In the genomic region with DNA sequence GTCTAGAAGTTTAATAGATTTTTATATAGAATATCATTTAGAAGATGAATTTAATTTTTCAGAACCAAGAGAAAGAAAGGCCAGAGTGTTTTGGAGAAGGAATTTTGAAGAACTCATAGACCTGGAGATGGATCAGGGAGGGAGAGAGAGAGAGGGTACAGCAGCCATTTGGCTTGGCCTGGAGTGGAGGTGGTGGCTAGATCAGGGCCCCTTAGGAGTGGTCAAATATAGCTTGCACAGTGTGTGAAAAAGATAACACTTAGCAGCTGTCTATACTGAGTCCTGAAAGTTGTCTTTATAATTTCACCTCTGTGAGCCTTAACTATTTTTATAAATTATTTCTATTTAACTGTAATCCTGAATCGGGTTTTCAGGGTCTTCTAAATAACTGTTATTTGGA, we compare ENCODE assay signal across 16 cellular contexts. TPM values are rescaled to one million over a fixed set of nuclear protein-coding genes. Genes with fewer than 3 reads are reported as not detected.
DNase-seq lines count a peak whose midpoint lies in the region; ATAC-seq, FAIRE-seq and TF ChIP-seq lines count a peak whose summit lies in the region.
"Had no signal": no experiment of that assay in that cellular context is flagged by ENCODE, and none has a peak within 500 bp of the region (broad histone marks: within the 10 kb centered on the region; RNA-seq: fewer than 3 reads in every experiment).

No MANE protein-coding gene starts in this region.

- H3K27ac ChIP-seq in left ventricle myocardium inferior (replicated peaks) (no peak overlapping the region), pancreas (peak overlapping the region in 3 of 4 donors; percentile 29 to 53 (median 30)), suprapubic skin (no peak overlapping the region)
- H3K27ac ChIP-seq: BLaER1 had no signal

- TF ChIP-seq CTCF in left ventricle myocardium inferior (IDR thresholded peaks at IDR 0.05; ENCODE audit: borderline replicate concordance) (no peak), pancreas (IDR thresholded peaks at IDR 0.05) (no peak), suprapubic skin (IDR thresholded peaks at IDR 0.05) (no peak)

- H3K4me3 ChIP-seq in left ventricle myocardium inferior (no peak overlapping the region), pancreas (no peak overlapping the region), suprapubic skin (no peak overlapping the region)
- H3K4me3 ChIP-seq: BLaER1 had no signal

- DNase-seq in Right ventricle myocardium inferior (ENCODE audit: missing footprints) (no peak), left ventricle myocardium inferior (no peak), T-helper 17 cell (no peak), erythroblast (lab: John Stamatoyannopoulos, UW) (peak; percentile 75 to 87), pancreas (peak in 3 of 6 donors; percentile 34 to 43 (median 39)), suprapubic skin (ENCODE audit: low spot score in 2 of 2) (no peak), left colon (no peak)
- DNase-seq: 8988T; Caco-2; CD8-positive, alpha-beta memory T cell; DND-41; GDM1; GOT3; H9 had no signal

- H3K4me3 Mint-ChIP-seq in T-helper 17 cell, result no peak overlapping the region
- H3K4me3 Mint-ChIP-seq: CD8-positive, alpha-beta memory T cell; H9 had no signal

- H3K36me3 ChIP-seq in left ventricle myocardium inferior (peaks cover 3% of the 10 kb centered on the region), pancreas (no peaks in the 10 kb centered on the region), suprapubic skin (no peaks in the 10 kb centered on the region)
- H3K36me3 ChIP-seq: BLaER1 had no signal

- H3K9me3 ChIP-seq in left ventricle myocardium inferior (replicated peaks) (no peaks in the 10 kb centered on the region), T-helper 17 cell (ENCODE audit: control insufficient read depth, low read length, poor library complexity, severe bottlenecking) (no peaks in the 10 kb centered on the region), pancreas (no peaks in the 10 kb centered on the region), suprapubic skin (no peaks in the 10 kb centered on the region)
- H3K9me3 ChIP-seq: BLaER1, Caco-2 had no signal

- no peak for TF ChIP-seq EP300 in suprapubic skin (IDR thresholded peaks at IDR 0.05)

- H3K4me1 ChIP-seq in left ventricle myocardium inferior (peaks cover 25% of the 10 kb centered on the region), pancreas (peaks cover 11 to 18% (median 18%) of the 10 kb centered on the region in 3 donors), suprapubic skin (no peaks in the 10 kb centered on the region)
- H3K4me1 ChIP-seq: BLaER1, Caco-2 had no signal

- intact Hi-C loops in Right ventricle myocardium inferior (cut with DNase I), result no loop called here
- intact Hi-C loops in left ventricle myocardium inferior (cut with micrococcal nuclease), result no loop called here
- intact Hi-C loops in pancreas (cut with DNase I), result no loop called here
- intact Hi-C loops in left colon (cut with DNase I, micrococcal nuclease), result no loop called here

- peak; percentile 62 for ATAC-seq in Right ventricle myocardium inferior
- ATAC-seq in T-helper 17 cell, result no peak
- peak; percentile 88 to 95 (median 92) for ATAC-seq in pancreas
- no peak for ATAC-seq in left colon

- no peaks in the 10 kb centered on the region for H3K27me3 Mint-ChIP-seq in T-helper 17 cell
- H3K27me3 Mint-ChIP-seq: CD8-positive, alpha-beta memory T cell had no signal

- H3K27me3 ChIP-seq in left ventricle myocardium inferior (ENCODE audit: low read depth), result no peaks in the 10 kb centered on the region
- no peaks in the 10 kb centered on the region for H3K27me3 ChIP-seq in pancreas
- H3K27me3 ChIP-seq in suprapubic skin, result no peaks in the 10 kb centered on the region
- H3K27me3 ChIP-seq: BLaER1 had no signal

- peak overlapping the region; percentile 24 for H3K27ac Mint-ChIP-seq in T-helper 17 cell
- H3K27ac Mint-ChIP-seq: H9 had no signal

- peaks cover 1% of the 10 kb centered on the region for H3K4me1 Mint-ChIP-seq in T-helper 17 cell
- H3K4me1 Mint-ChIP-seq: H9 had no signal

- FAIRE-seq in pancreas (lab: Jason Lieb, UNC), result no peak
- FAIRE-seq: GM19239 had no signal

- no peak for TF ChIP-seq POLR2A in erythroblast (IDR thresholded peaks at IDR 0.05; ENCODE audit: low read length)
- no peak for TF ChIP-seq POLR2A in suprapubic skin (IDR thresholded peaks at IDR 0.05)

- H3K36me3 Mint-ChIP-seq in T-helper 17 cell (ENCODE audit: low read depth), result no peaks in the 10 kb centered on the region

- 37 to 47% methylated on average over 1 of the region's 1 CpG for WGBS in pancreas, 2 donors
- WGBS in suprapubic skin, result 91% methylated on average over 1 of the region's 1 CpG

RNA-seq across cellular contexts. Expression of gene ACYP2, which starts 38.8 kb away (rescaled TPM):
- total RNA-seq in Right ventricle myocardium inferior (62.6 TPM), left ventricle myocardium inferior (76.7 TPM), T-helper 17 cell (10 to 100 TPM in 1 of 2 donors, 1 to 10 TPM in 1; 9.8 to 10.3 TPM), pancreas (10 to 100 TPM in 3 of 6 donors, 1 to 10 TPM in 3; 8.0 to 12.9 (median 9.4) TPM), suprapubic skin (10 to 100 TPM in 3 of 4 donors, 1 to 10 TPM in 1; 9.1 to 20.2 (median 14.2) TPM), left colon (10 to 100 TPM; 10.8 to 12.2 TPM)
- 10 to 100 TPM; 15.1 to 18.0 TPM for polyA plus RNA-seq in pancreas

Comparison
In these comparisons a context has a peak if more than half of its experiments do, and no peak if none do; other contexts are left out.
1. ATAC-seq: peak in Right ventricle myocardium inferior (single experiment) and pancreas (4 of 4); none in T-helper 17 cell (single experiment) and left colon (single experiment).
2. DNase-seq: peak in erythroblast (2 of 2); none in Right ventricle myocardium inferior (single experiment), left ventricle myocardium inferior (single experiment), T-helper 17 cell (0 of 3), suprapubic skin (0 of 2) and left colon (0 of 2).
3. H3K27ac ChIP-seq: peak in pancreas (3 of 4); none in left ventricle myocardium inferior (single experiment) and suprapubic skin (single experiment).